ENCODE assay signal across 8 cellular contexts in the genomic region with DNA sequence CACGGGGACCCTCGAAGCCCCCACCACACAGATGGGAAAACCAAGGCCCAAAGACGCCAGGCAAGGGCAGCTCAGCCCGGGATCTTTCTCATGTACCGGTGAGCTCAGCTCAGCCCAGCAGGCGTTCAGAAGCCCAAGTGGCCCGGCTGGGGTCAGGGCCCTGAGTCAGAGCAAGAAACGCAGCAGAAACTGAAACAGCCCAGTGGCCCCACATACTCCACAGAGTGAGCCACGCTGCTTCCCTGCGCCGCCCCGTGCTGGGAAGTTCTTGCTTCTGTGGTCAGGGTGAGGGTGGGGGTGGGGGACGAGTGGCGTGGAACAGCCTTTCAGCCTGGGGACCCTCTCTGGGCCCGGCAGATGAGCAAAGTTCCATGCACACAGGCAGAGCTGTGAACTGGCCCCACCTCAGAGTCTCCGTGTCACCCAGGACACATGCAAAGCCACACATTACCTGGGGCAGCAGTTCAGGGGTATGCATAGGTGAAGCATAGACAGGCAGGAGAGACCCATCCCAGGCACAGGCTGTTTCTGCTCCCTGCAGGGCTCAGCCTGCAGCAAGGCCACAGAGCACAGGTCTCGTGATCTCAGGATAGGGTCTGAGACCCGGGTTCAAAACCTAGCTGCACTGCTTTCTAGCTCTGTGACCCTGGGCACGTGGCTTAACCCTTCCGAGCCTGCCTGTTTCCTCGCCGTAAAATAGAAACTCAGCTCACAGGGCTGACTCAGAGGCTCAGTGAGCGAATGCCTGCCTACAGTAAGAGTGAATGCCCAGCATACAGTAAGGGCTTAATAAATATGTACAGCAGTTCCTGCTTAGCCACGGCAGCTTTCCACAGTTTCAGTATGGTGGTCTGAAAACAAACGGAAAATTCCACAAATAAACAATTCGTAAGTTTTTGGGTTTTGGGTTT. TPM values are rescaled to one million over a fixed set of nuclear protein-coding genes. Genes with fewer than 3 reads are reported as not detected.
DNase-seq lines count a peak whose midpoint lies in the region; ATAC-seq and TF ChIP-seq lines count a peak whose summit lies in the region.

No MANE protein-coding gene starts in this region.

- H3K27me3 Mint-ChIP-seq in glutamatergic neuron (ENCODE audit: unreplicated experiment) = peaks cover 2% of the 10 kb centered on the region

- peak overlapping the region; percentile 93 for H2AK5ac ChIP-seq in mesenchymal stem cell (ENCODE audit: low read length, severe bottlenecking)

- peak overlapping the region; percentile 20 to 90 for H2BK12ac ChIP-seq in mesenchymal stem cell (ENCODE audit: low read length in 2 of 2)

- peak overlapping the region; percentile 46 to 76 (median 69) for H3K9ac ChIP-seq in BLaER1 treated with 17β-estradiol and CSF1 and Interleukin-3, amounts not matched to agents 10 nM and 100 nM
- H3K9ac ChIP-seq in mesenchymal stem cell (ENCODE audit: low read length) = peak overlapping the region; percentile 88

- WGBS in mesenchymal stem cell = 35% methylated on average over 25 of the region's 26 CpGs

- H2AFZ ChIP-seq in mesenchymal stem cell (ENCODE audit: low read depth, low read length) = no peak overlapping the region

- peak overlapping the region; percentile 66 for H2BK5ac ChIP-seq in mesenchymal stem cell (ENCODE audit: low read depth, low read length, poor library complexity, severe bottlenecking)

- H3K4me3 Mint-ChIP-seq in glutamatergic neuron (ENCODE audit: unreplicated experiment) = no peak overlapping the region

- H3K27me3 ChIP-seq in BLaER1 treated with 17β-estradiol and CSF1 and Interleukin-3, amounts not matched to agents 10 nM and 100 nM = no peaks in the 10 kb centered on the region
- no peaks in the 10 kb centered on the region for H3K27me3 ChIP-seq in mesenchymal stem cell (ENCODE audit: control insufficient read depth in 1 of 2, insufficient read depth in 1 of 2, low read length in 2 of 2)

- H3K27ac ChIP-seq in BLaER1 treated with 17β-estradiol and CSF1 and Interleukin-3, amounts not matched to agents 10 nM and 100 nM = peak overlapping the region; percentile 54 to 86 (median 64); a peak in 21 of 22 replicates
- H3K27ac ChIP-seq in mesenchymal stem cell (ENCODE audit: low read length, poor library complexity, severe bottlenecking) = peak overlapping the region; percentile 93

- peak overlapping the region; percentile 39 to 88 for H3K4ac ChIP-seq in mesenchymal stem cell (ENCODE audit: low read depth in 1 of 2, low read length in 2 of 2)

- no peak overlapping the region for H3K27ac Mint-ChIP-seq in glutamatergic neuron (ENCODE audit: unreplicated experiment)

- H3K23ac ChIP-seq in mesenchymal stem cell (ENCODE audit: low read length in 2 of 2) = peak overlapping the region in 1 of 2 experiments; percentile 60

- peaks cover 5% of the 10 kb centered on the region for H3K9me3 Mint-ChIP-seq in glutamatergic neuron (ENCODE audit: unreplicated experiment)

- peaks cover 0 to 15% (median 8%) of the 10 kb centered on the region in 11 experiments; a peak in 7 of 22 replicates for H3K36me3 ChIP-seq in BLaER1 treated with 17β-estradiol and CSF1 and Interleukin-3, amounts not matched to agents 10 nM and 100 nM
- peaks cover 6 to 16% of the 10 kb centered on the region in 2 experiments for H3K36me3 ChIP-seq in mesenchymal stem cell (ENCODE audit: control insufficient read depth in 1 of 2, insufficient read depth in 2 of 2, low read depth in 1 of 2, low read length in 2 of 2)

- no peaks in the 10 kb centered on the region for H3K79me1 ChIP-seq in mesenchymal stem cell (replicated peaks; ENCODE audit: low read length, poor library complexity, severe bottlenecking)

- no peak for TF ChIP-seq CTCF in glutamatergic neuron (IDR thresholded peaks at IDR 0.05; ENCODE audit: partially characterized antibody, unreplicated experiment)

- ATAC-seq in GM19455 (IDR thresholded peaks at IDR 0.05; ENCODE audit: unreplicated experiment) (peak; percentile 92), HG03439 (IDR thresholded peaks at IDR 0.05; ENCODE audit: unreplicated experiment) (peak; percentile 83)

- H3K36me3 Mint-ChIP-seq in glutamatergic neuron (ENCODE audit: unreplicated experiment) = no peaks in the 10 kb centered on the region

- H4K8ac ChIP-seq in mesenchymal stem cell (ENCODE audit: low read length) = peak overlapping the region; percentile 10

- peak overlapping the region; percentile 81 for H2BK120ac ChIP-seq in mesenchymal stem cell (ENCODE audit: low read depth, low read length)

- peak overlapping the region; percentile 15 for H2BK15ac ChIP-seq in mesenchymal stem cell (ENCODE audit: low read depth, poor library complexity, severe bottlenecking)

- DNase-seq in activated CD8-positive, alpha-beta memory T cell treated with anti-CD3 and anti-CD28 coated beads, Interleukin-2, amount 50 U/mL, for 24 hours (ENCODE audit: extremely low read depth) = peak; percentile 31
- peak; percentile 98 for DNase-seq in mesenchymal stem cell
- no peak for DNase-seq in NCI-H187 (lab: John Stamatoyannopoulos, UW)
- no peak for DNase-seq in SK-N-DZ (ENCODE audit: low spot score)
- no peak for DNase-seq in glutamatergic neuron

- peak overlapping the region in 5 of 10 experiments; percentile 2 to 43 (median 29); a peak in 7 of 20 replicates for H3K4me3 ChIP-seq in BLaER1 treated with 17β-estradiol and CSF1 and Interleukin-3, amounts not matched to agents 10 nM and 100 nM
- H3K4me3 ChIP-seq in mesenchymal stem cell (ENCODE audit: insufficient read depth in 1 of 2, low read depth in 1 of 2, low read length in 2 of 2) = peak overlapping the region in 1 of 2 experiments; percentile 70

- H3K4me1 Mint-ChIP-seq in glutamatergic neuron (ENCODE audit: low read depth, unreplicated experiment) = peaks cover 22% of the 10 kb centered on the region

- H3K9me3 ChIP-seq in BLaER1 treated with 17β-estradiol and CSF1 and Interleukin-3, amounts not matched to agents 10 nM and 100 nM (replicated peaks in 1 of 11) = no peaks in the 10 kb centered on the region
- H3K9me3 ChIP-seq in mesenchymal stem cell (ENCODE audit: control insufficient read depth, low read length) = no peaks in the 10 kb centered on the region

- H3K4me1 ChIP-seq in BLaER1 treated with 17β-estradiol and CSF1 and Interleukin-3, amounts not matched to agents 10 nM and 100 nM = peaks cover 85 to 90% (median 88%) of the 10 kb centered on the region in 10 experiments
- peaks cover 79% of the 10 kb centered on the region for H3K4me1 ChIP-seq in mesenchymal stem cell (ENCODE audit: control insufficient read depth, insufficient read depth, low read depth, low read length)

- peaks cover 89 to 90% (median 90%) of the 10 kb centered on the region in 11 experiments for H4K20me1 ChIP-seq in BLaER1 treated with 17β-estradiol and CSF1 and Interleukin-3, amounts not matched to agents 10 nM and 100 nM

- peak overlapping the region; percentile 82 to 99 (median 95) for H3K4me2 ChIP-seq in BLaER1 treated with 17β-estradiol and CSF1 and Interleukin-3, amounts not matched to agents 10 nM and 100 nM
- H3K4me2 ChIP-seq in mesenchymal stem cell (ENCODE audit: low read length, poor library complexity, severe bottlenecking) = peak overlapping the region; percentile 38

- H3K14ac ChIP-seq in mesenchymal stem cell (ENCODE audit: low read length in 2 of 2) = peak overlapping the region in 1 of 2 experiments; percentile 85

- H3K18ac ChIP-seq in mesenchymal stem cell (ENCODE audit: low read depth in 1 of 2, low read length in 2 of 2) = peak overlapping the region; percentile 65 to 85

- peak overlapping the region; percentile 55 for H4K91ac ChIP-seq in mesenchymal stem cell (ENCODE audit: low read length)

RNA-seq across cellular contexts. Expression of a gene that starts 21.6 kb away (rescaled TPM):
- 120 TPM for polyA plus RNA-seq in mesenchymal stem cell (2013, experiment 1 of 2)
- 113 TPM for polyA plus RNA-seq in mesenchymal stem cell (2013, experiment 2 of 2)
- polyA plus RNA-seq in SK-N-DZ (2014; cell fraction: cytosol; rRNA removed) = 11.5 and 13.0 TPM in 2 replicates
- 19.1 and 41.1 TPM in 2 replicates for polyA plus RNA-seq in SK-N-DZ (2014; cell fraction: nucleus; rRNA removed)
- total RNA-seq in glutamatergic neuron (ENCODE audit: unreplicated experiment) = 360 TPM

Comparison
In these comparisons a context has a peak if more than half of its experiments do, and no peak if none do; other contexts are left out.
1. DNase-seq: peak in activated CD8-positive, alpha-beta memory T cell treated with anti-CD3 and anti-CD28 coated beads, Interleukin-2, amount 50 U/mL, for 24 hours (single experiment) and mesenchymal stem cell (single experiment); none in NCI-H187 (0 of 2), SK-N-DZ (single experiment) and glutamatergic neuron (single experiment).